Comparison of ENCODE assay signal across 8 cellular contexts in genomic region chr2:68653538-68653982, GRCh38.
DNase-seq lines count a peak whose midpoint lies in the region; ATAC-seq lines count a peak whose summit lies in the region.

No MANE protein-coding gene starts in this region.

- peak overlapping the region; percentile 21 for H3K4me3 Mint-ChIP-seq in T-helper 1 cell treated with Interleukin-12 subunit alpha and Interleukin-12 subunit beta and Interleukin-4 antibody, amounts not matched to agents 30 μg/mL and 1 μg/mL, for 36 hours

- peak; percentile 36 for DNase-seq in DMS153 (lab: John Stamatoyannopoulos, UW)
- no peak for DNase-seq in DMS153 treated with DMSO at 0.1 percent for 48 hours (lab: John Stamatoyannopoulos, UW; ENCODE audit: unreplicated experiment)
- DNase-seq in dedifferentiated amniotic fluid mesenchymal stem cell (ENCODE audit: extremely low spot score), result peak; percentile 26
- DNase-seq in stimulated activated CD4-positive, alpha-beta T cell treated with anti-CD3 and anti-CD28 coated beads, Interleukin-1b, Interleukin-23, amount 100 ng/mL, for 48 hours, result peak; percentile 51
- DNase-seq in DMS79 treated with DMSO at 0.1 percent for 48 hours (lab: John Stamatoyannopoulos, UW), result no peak
- no peak for DNase-seq in NCI-H82 treated with DMSO at 0.1 percent for 48 hours (lab: John Stamatoyannopoulos, UW; ENCODE audit: unreplicated experiment)

- H3K27me3 Mint-ChIP-seq in T-helper 1 cell treated with Interleukin-12 subunit alpha and Interleukin-12 subunit beta and Interleukin-4 antibody, amounts not matched to agents 30 μg/mL and 1 μg/mL, for 36 hours (ENCODE audit: low read depth), result peaks cover 32% of the 10 kb centered on the region

- H3K4me1 Mint-ChIP-seq in T-helper 1 cell treated with Interleukin-12 subunit alpha and Interleukin-12 subunit beta and Interleukin-4 antibody, amounts not matched to agents 30 μg/mL and 1 μg/mL, for 36 hours (ENCODE audit: low read depth), result peaks cover 36% of the 10 kb centered on the region

- H3K27ac Mint-ChIP-seq in T-helper 1 cell treated with Interleukin-12 subunit alpha and Interleukin-12 subunit beta and Interleukin-4 antibody, amounts not matched to agents 30 μg/mL and 1 μg/mL, for 36 hours, result peak overlapping the region; percentile 42

- H3K36me3 Mint-ChIP-seq in T-helper 1 cell treated with Interleukin-12 subunit alpha and Interleukin-12 subunit beta and Interleukin-4 antibody, amounts not matched to agents 30 μg/mL and 1 μg/mL, for 36 hours (ENCODE audit: low read depth), result no peaks in the 10 kb centered on the region

- no peaks in the 10 kb centered on the region for H3K9me3 Mint-ChIP-seq in T-helper 1 cell treated with Interleukin-12 subunit alpha and Interleukin-12 subunit beta and Interleukin-4 antibody, amounts not matched to agents 30 μg/mL and 1 μg/mL, for 36 hours

- peak; percentile 88 for ATAC-seq in HG02981 (IDR thresholded peaks at IDR 0.05; ENCODE audit: unreplicated experiment)

Comparison
In these comparisons a context has a peak if more than half of its experiments do, and no peak if none do; other contexts are left out.
1. DNase-seq: peak in DMS153 (single experiment), dedifferentiated amniotic fluid mesenchymal stem cell (single experiment) and stimulated activated CD4-positive, alpha-beta T cell treated with anti-CD3 and anti-CD28 coated beads, Interleukin-1b, Interleukin-23, amount 100 ng/mL, for 48 hours (single experiment); none in DMS153 treated with DMSO at 0.1 percent for 48 hours (single experiment), DMS79 treated with DMSO at 0.1 percent for 48 hours (single experiment) and NCI-H82 treated with DMSO at 0.1 percent for 48 hours (single experiment).